In genomic region chr1:169925505-169926482, GRCh38 we compare ENCODE assay signal across 10 cellular contexts. TPM values are rescaled to one million over a fixed set of nuclear protein-coding genes. Genes with fewer than 3 reads are reported as not detected.
DNase-seq lines count a peak whose midpoint lies in the region; ATAC-seq and TF ChIP-seq lines count a peak whose summit lies in the region.
"Had no signal": no experiment of that assay in that cellular context is flagged by ENCODE, and none has a peak within 500 bp of the region (broad histone marks: within the 10 kb centered on the region; RNA-seq: fewer than 3 reads in every experiment).

No MANE protein-coding gene starts in this region.

- no peak for TF ChIP-seq CTCF in DND-41 (IDR thresholded peaks at IDR 0.05; ENCODE audit: borderline replicate concordance, extremely low read depth, low read length, poor library complexity, severe bottlenecking)
- TF ChIP-seq CTCF in choroid plexus epithelial cell (conservative IDR thresholded peaks at IDR 0.05; ENCODE audit: low read depth, low read length), result no peak
- TF ChIP-seq CTCF in glutamatergic neuron (IDR thresholded peaks at IDR 0.05; ENCODE audit: partially characterized antibody, unreplicated experiment), result no peak

- no peaks in the 10 kb centered on the region for H3K36me3 ChIP-seq in DND-41 (ENCODE audit: insufficient read depth, low read length)

- no peaks in the 10 kb centered on the region for H3K4me1 Mint-ChIP-seq in glutamatergic neuron (ENCODE audit: low read depth, unreplicated experiment)

- H3K4me1 ChIP-seq in DND-41 (ENCODE audit: insufficient read depth, low read length), result peaks cover 5% of the 10 kb centered on the region

- no peaks in the 10 kb centered on the region for H3K27me3 ChIP-seq in DND-41 (ENCODE audit: insufficient read depth, low read length, poor library complexity)

- H3K36me3 Mint-ChIP-seq in glutamatergic neuron (ENCODE audit: unreplicated experiment), result no peaks in the 10 kb centered on the region

- no peak overlapping the region for H2AFZ ChIP-seq in DND-41 (ENCODE audit: low read depth, low read length)

- no peaks in the 10 kb centered on the region for H3K79me2 ChIP-seq in DND-41 (ENCODE audit: insufficient read depth, low read length)

- H3K27ac ChIP-seq in DND-41 (ENCODE audit: low read length), result no peak overlapping the region

- no peak overlapping the region for H3K27ac Mint-ChIP-seq in glutamatergic neuron (ENCODE audit: unreplicated experiment)

- H3K4me3 ChIP-seq in DND-41 (ENCODE audit: low read depth in 1 of 2, low read length in 2 of 2), result no peak overlapping the region
- no peak overlapping the region for H3K4me3 ChIP-seq in choroid plexus epithelial cell (ENCODE audit: low read depth, low read length)

- no peak overlapping the region for H3K4me3 Mint-ChIP-seq in glutamatergic neuron (ENCODE audit: unreplicated experiment)

- no peaks in the 10 kb centered on the region for H3K27me3 Mint-ChIP-seq in glutamatergic neuron (ENCODE audit: unreplicated experiment)

- no peak overlapping the region for H3K9ac ChIP-seq in DND-41 (ENCODE audit: low read depth, low read length)

- H3K9me3 Mint-ChIP-seq in glutamatergic neuron (ENCODE audit: unreplicated experiment), result no peaks in the 10 kb centered on the region

- ATAC-seq in DND-41 (ENCODE audit: insufficient read depth, low read depth) (peak; percentile 88), GM19351 (IDR thresholded peaks at IDR 0.05; ENCODE audit: unreplicated experiment) (peak; percentile 79), HG03520 (IDR thresholded peaks at IDR 0.05; ENCODE audit: unreplicated experiment) (peak; percentile 66)
- ATAC-seq: Panc1 had no signal

- H4K20me1 ChIP-seq in DND-41 (ENCODE audit: insufficient read depth, low read length), result no peaks in the 10 kb centered on the region

- DNase-seq in DND-41 (no peak), choroid plexus epithelial cell (ENCODE audit: low read depth) (peak; percentile 19), occipital lobe (lab: John Stamatoyannopoulos, UW) (no peak), NCI-H1930 (lab: John Stamatoyannopoulos, UW) (no peak), glutamatergic neuron (no peak), Ammon's horn (ENCODE audit: low spot score) (no peak)
- DNase-seq: effector CD8-positive, alpha-beta T cell had no signal

- H3K4me2 ChIP-seq in DND-41 (ENCODE audit: insufficient read depth, low read length), result no peak overlapping the region

- H3K9me3 ChIP-seq in DND-41 (ENCODE audit: insufficient read depth, low read length, severe bottlenecking), result no peaks in the 10 kb centered on the region

RNA-seq across cellular contexts. Expression of gene SCYL3, which starts 32.1 kb away (rescaled TPM):
- total RNA-seq in occipital lobe, result 14.2 TPM
- total RNA-seq in glutamatergic neuron (ENCODE audit: unreplicated experiment), result 8.8 TPM
